In the genomic region with DNA sequence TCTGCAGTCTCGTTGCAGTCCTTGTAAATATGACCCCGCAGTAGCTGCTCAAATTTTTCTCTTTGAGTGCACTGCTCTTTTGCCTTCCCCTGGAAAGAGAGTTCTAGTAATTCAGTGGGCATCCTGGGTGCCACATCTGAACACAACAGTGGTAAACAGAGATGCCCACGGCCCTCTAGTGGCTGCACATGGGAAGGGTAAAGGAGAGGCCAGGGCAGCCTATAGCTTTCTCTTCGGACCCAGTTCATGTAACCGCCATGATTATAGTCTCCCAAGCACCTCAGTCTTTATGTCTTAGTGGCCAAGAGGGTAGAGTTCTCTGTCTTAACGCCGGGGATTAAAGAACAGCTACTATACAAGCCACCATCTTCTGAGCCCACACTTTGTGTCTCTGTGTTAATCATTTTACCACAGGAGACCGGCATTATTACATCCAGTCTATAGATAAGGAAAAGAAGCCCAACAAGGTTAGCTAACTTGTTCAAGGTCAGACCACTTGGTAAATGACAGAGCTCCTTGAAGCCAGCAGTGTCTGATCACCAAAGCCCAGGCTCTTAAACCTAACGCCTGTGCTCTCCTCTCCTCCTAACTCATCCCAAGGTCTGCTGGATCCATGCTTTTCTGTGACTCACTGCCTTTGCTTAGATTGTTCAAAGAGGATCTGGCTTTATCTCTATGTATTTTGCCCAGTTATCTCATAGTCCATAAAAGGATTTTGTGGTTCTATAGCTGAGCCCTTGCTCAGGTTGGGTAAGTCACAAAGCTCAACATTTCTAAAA, we compare ENCODE assay signal across 8 cellular contexts.
A peak's percentile ranks its signal among the peaks of the same experiment; 100 is the strongest.
DNase-seq lines count a peak whose midpoint lies in the region; ATAC-seq and TF ChIP-seq lines count a peak whose summit lies in the region.

No MANE protein-coding gene starts in this region.

- no peaks in the 10 kb centered on the region for H3F3A ChIP-seq in SU-DHL-6 (ENCODE audit: insufficient read depth)

- no peaks in the 10 kb centered on the region for H3K79me1 ChIP-seq in IMR-90 (ENCODE audit: low read depth in 1 of 2, low read length in 2 of 2)

- dilution Hi-C loops in IMR-90 (cut with HindIII; ENCODE audit: low sequenced_read_pairs, unreplicated experiment), result no loop called here

- H3K27ac ChIP-seq in IMR-90 (ENCODE audit: insufficient read depth, low read length) (no peak overlapping the region), SU-DHL-6 (ENCODE audit: low read depth, low read length) (no peak overlapping the region), lung (ENCODE audit: low read depth in 1 of 2, low read length in 1 of 2) (no peak overlapping the region)

- no peak overlapping the region for H2AK9ac ChIP-seq in IMR-90 (replicated peaks; ENCODE audit: low read depth, low read length, poor library complexity)

- no peak overlapping the region for H3K27ac Mint-ChIP-seq in type B pancreatic cell

- H2BK20ac ChIP-seq in IMR-90 (ENCODE audit: low read depth, low read length), result no peak overlapping the region

- POLR2A ChIA-PET in IMR-90 (lab: Charles Lee; ENCODE audit: unreplicated experiment), result no interaction called here

- H3K4me1 ChIP-seq in IMR-90 (ENCODE audit: control insufficient read depth, insufficient read depth, low read length), result no peaks in the 10 kb centered on the region
- no peaks in the 10 kb centered on the region for H3K4me1 ChIP-seq in lung (ENCODE audit: control insufficient read depth in 2 of 2, insufficient read depth in 2 of 2, low read length in 2 of 2)

- no peak overlapping the region for H3K4me3 ChIP-seq in IMR-90 (ENCODE audit: insufficient read depth, low read depth, low read length)
- H3K4me3 ChIP-seq in SU-DHL-6 (ENCODE audit: insufficient read depth, low read length, poor library complexity, severe bottlenecking), result no peak overlapping the region
- no peak overlapping the region for H3K4me3 ChIP-seq in lung

- H3K4me1 Mint-ChIP-seq in type B pancreatic cell (ENCODE audit: unreplicated experiment), result no peaks in the 10 kb centered on the region

- peaks cover 5% of the 10 kb centered on the region for H3K27me3 Mint-ChIP-seq in type B pancreatic cell

- ATAC-seq in GM21447 (IDR thresholded peaks at IDR 0.05; ENCODE audit: unreplicated experiment) (peak; percentile 79), IMR-90 (ENCODE audit: low read depth) (peak; percentile 42; the same call in 1 of the 2 replicates), lung (ENCODE audit: insufficient read depth, low FRiP score) (no peak)

- no peak overlapping the region for H3K14ac ChIP-seq in IMR-90 (replicated peaks; ENCODE audit: low read depth, low read length)

- H3K18ac ChIP-seq in IMR-90 (ENCODE audit: low read depth, low read length), result no peak overlapping the region

- H3K9me3 Mint-ChIP-seq in type B pancreatic cell, result no peaks in the 10 kb centered on the region

- DNase-seq in EH (ENCODE audit: low read depth), result peak; percentile 34
- no peak for DNase-seq in IMR-90
- peak; percentile 30 to 75 for DNase-seq in T47D (ENCODE audit: low read depth in 1 of 2, low spot score in 1 of 2)
- no peak for DNase-seq in lung (ENCODE audit: low spot score)
- DNase-seq in type B pancreatic cell (ENCODE audit: extremely low spot score, unreplicated experiment), result no peak
- DNase-seq in amniotic stem cell (lab: John Stamatoyannopoulos, UW), result no peak

- H3K9me1 ChIP-seq in IMR-90 (ENCODE audit: insufficient read depth, low read length), result no peaks in the 10 kb centered on the region

- H3K9ac ChIP-seq in IMR-90 (ENCODE audit: low read depth, low read length) (no peak overlapping the region), SU-DHL-6 (ENCODE audit: low read length) (no peak overlapping the region)

- H4K20me1 ChIP-seq in IMR-90 (ENCODE audit: insufficient read depth, low read length) (no peaks in the 10 kb centered on the region), SU-DHL-6 (ENCODE audit: low read depth, low read length) (no peaks in the 10 kb centered on the region)

- intact Hi-C loops in IMR-90 (cut with micrococcal nuclease), result loop anchor here (1.0 kb wide), 1 partner anchor 184 kb away; no protein-coding TSS in a partner anchor

- TF ChIP-seq CTCF in IMR-90 (conservative IDR thresholded peaks at IDR 0.05; ENCODE audit: low read depth, low read length), result peak; percentile 35
- TF ChIP-seq CTCF in SU-DHL-6 (IDR thresholded peaks at IDR 0.05; ENCODE audit: insufficient read depth, low read length, poor library complexity, severe bottlenecking), result peak; percentile 55
- TF ChIP-seq CTCF in lung (IDR thresholded peaks at IDR 0.05; ENCODE audit: control extremely low read depth, extremely low read depth), result peak; percentile 24
- TF ChIP-seq CTCF in type B pancreatic cell (conservative IDR thresholded peaks at IDR 0.05), result peak; percentile 77

- H3K9me3 ChIP-seq in IMR-90 (ENCODE audit: control insufficient read depth, insufficient read depth, low read length) (no peaks in the 10 kb centered on the region), SU-DHL-6 (ENCODE audit: insufficient read depth, low read length) (no peaks in the 10 kb centered on the region), lung (ENCODE audit: control insufficient read depth in 2 of 2, insufficient read depth in 1 of 2, low read length in 1 of 2) (no peaks in the 10 kb centered on the region)

- H3K4me3 Mint-ChIP-seq in type B pancreatic cell, result no peak overlapping the region

- H4K5ac ChIP-seq in IMR-90 (ENCODE audit: low read depth, low read length), result no peak overlapping the region

- CTCF ChIA-PET in IMR-90 (lab: Yijun Ruan, JAX), result interaction anchor here (1.2 kb wide), 1 partner anchor 21 kb away, joined by 3 read pairs; no protein-coding TSS in a partner anchor

- no peak overlapping the region for H4K91ac ChIP-seq in IMR-90 (ENCODE audit: insufficient read depth, low read depth, low read length)

- TF ChIP-seq RAD21 in IMR-90 (IDR thresholded peaks at IDR 0.05; ENCODE audit: low read length), result peak; percentile 29; the same call in 1 of the 2 replicates

- no peak for TF ChIP-seq POLR2A in IMR-90 (IDR thresholded peaks at IDR 0.05; ENCODE audit: low read depth, low read length)

- BruUV-seq in IMR-90 (replicated peaks; lab: Mats Ljungman, UMichigan), result no TSS peak

- no peak overlapping the region for H3K4ac ChIP-seq in IMR-90 (ENCODE audit: low read depth, low read length)

- H3K27me3 ChIP-seq in IMR-90 (ENCODE audit: control insufficient read depth, insufficient read depth, low read length) (no peaks in the 10 kb centered on the region; the same call in 1 of the 2 replicates), SU-DHL-6 (ENCODE audit: low read length) (no peaks in the 10 kb centered on the region), lung (ENCODE audit: control insufficient read depth, insufficient read depth) (no peaks in the 10 kb centered on the region)

- H3K4me2 ChIP-seq in IMR-90 (ENCODE audit: low read depth, low read length) (no peak overlapping the region), SU-DHL-6 (ENCODE audit: low read depth, low read length, poor library complexity, severe bottlenecking) (no peak overlapping the region)

- H2AFZ ChIP-seq in IMR-90 (replicated peaks; ENCODE audit: low read length, poor library complexity) (no peak overlapping the region), SU-DHL-6 (ENCODE audit: low read depth, low read length, severe bottlenecking) (no peak overlapping the region)

- H2BK5ac ChIP-seq in IMR-90 (ENCODE audit: low read depth, low read length, poor library complexity, severe bottlenecking), result no peak overlapping the region

- H3K36me3 Mint-ChIP-seq in type B pancreatic cell, result no peaks in the 10 kb centered on the region

- H3K9me2 ChIP-seq in SU-DHL-6 (replicated peaks; ENCODE audit: insufficient read depth, low read length), result no peaks in the 10 kb centered on the region

- H2BK15ac ChIP-seq in IMR-90 (ENCODE audit: low read depth, low read length), result no peak overlapping the region

- no peak overlapping the region for H2AK5ac ChIP-seq in IMR-90 (ENCODE audit: low read depth, low read length)

- in situ Hi-C loops in IMR-90 (cut with MboI; ENCODE audit: low sequenced_read_pairs) (no loop called here), T47D (cut with HindIII; ENCODE audit: low pct_unique_long_range_greater_than_20kb, low sequenced_read_pairs) (no loop called here)

- no peak overlapping the region for H2BK120ac ChIP-seq in IMR-90 (ENCODE audit: low read depth, low read length)

- WGBS in IMR-90 (ENCODE audit: extremely low coverage in 2 of 2, insufficient read length in 1 of 2), 2 experiments, result no CpG with 5 or more reads among the region's 9 CpGs
- WGBS in lung, 2 donors, result 67 to 70% methylated on average over 9 of the region's 9 CpGs

- H3K36me3 ChIP-seq in IMR-90 (ENCODE audit: control insufficient read depth, insufficient read depth, low read length) (no peaks in the 10 kb centered on the region), SU-DHL-6 (ENCODE audit: low read length) (no peaks in the 10 kb centered on the region), lung (ENCODE audit: control insufficient read depth in 2 of 2, insufficient read depth in 2 of 2, low read length in 2 of 2) (no peaks in the 10 kb centered on the region)

- no peak overlapping the region for H3K23ac ChIP-seq in IMR-90 (ENCODE audit: low read depth, low read length)

- H3K79me2 ChIP-seq in SU-DHL-6 (ENCODE audit: insufficient read depth, low read length), result no peaks in the 10 kb centered on the region

- H3K56ac ChIP-seq in IMR-90 (ENCODE audit: extremely low read depth, insufficient read depth, low read length), result no peak overlapping the region

- no peak overlapping the region for H4K8ac ChIP-seq in IMR-90 (ENCODE audit: low read depth in 2 of 2, low read length in 2 of 2)

TF ChIP-seq in IMR-90, 13 proteins besides CTCF, POLR2A, EP300 and RAD21:
- no peak for TF ChIP-seq RFX5 (IDR thresholded peaks at IDR 0.05; ENCODE audit: low read depth, low read length)
- TF ChIP-seq FOS (IDR thresholded peaks at IDR 0.05; ENCODE audit: low read depth, low read length), result no peak
- peak; percentile 31; the same call in 1 of the 2 replicates for TF ChIP-seq SMC3 (IDR thresholded peaks at IDR 0.05; ENCODE audit: low read depth, low read length)

Comparison
In these comparisons a context has a peak if more than half of its experiments do, and no peak if none do; other contexts are left out.
1. DNase-seq: peak in EH (single experiment) and T47D (2 of 2); none in IMR-90 (single experiment), lung (single experiment), type B pancreatic cell (single experiment) and amniotic stem cell (single experiment).
2. CTCF ChIP-seq: peak in every context shown above with its lines; median percentile 77 in type B pancreatic cell; 55 in SU-DHL-6; 35 in IMR-90; 24 in lung.